In the genomic region with DNA sequence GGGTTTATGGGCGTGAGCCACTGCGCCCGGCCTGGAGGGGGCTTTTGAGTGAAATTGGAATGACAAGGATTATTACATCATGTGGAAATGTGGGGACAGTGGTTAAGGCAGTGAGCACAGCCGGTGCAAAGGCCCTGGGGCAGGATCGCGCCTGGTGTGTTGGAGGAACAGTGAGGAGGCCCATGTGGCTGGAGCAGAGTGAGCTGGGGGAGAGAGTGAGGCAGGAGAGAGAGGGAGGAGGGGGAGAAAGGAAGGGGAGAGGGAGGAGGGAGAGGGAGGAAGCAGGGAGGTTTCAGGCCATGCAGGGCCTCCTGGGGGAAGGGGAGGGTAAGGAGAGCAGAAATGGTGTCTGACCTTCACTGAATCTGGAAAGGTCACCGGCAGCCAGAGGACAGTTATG, we compare ENCODE assay signal across 27 cellular contexts. TPM values are rescaled to one million over a fixed set of nuclear protein-coding genes. Genes with fewer than 3 reads are reported as not detected.
"Had no signal": no experiment of that assay in that cellular context is flagged by ENCODE, and none has a peak within 500 bp of the region (broad histone marks: within the 10 kb centered on the region; RNA-seq: fewer than 3 reads in every experiment).

No MANE protein-coding gene starts in this region.

- H3K27me3 Mint-ChIP-seq: activated B cell treated with CpG ODN at 0.5 μM for 24 hours; activated CD4-positive, alpha-beta T cell treated with anti-CD3 and anti-CD28 coated beads, Interleukin-2, amount 10 ng/mL, durations not matched to agents 24 days and 14 days had no signal

- H3K9me3 ChIP-seq: MG63 had no signal

- H3K4me1 ChIP-seq: Peyer's patch had no signal

- DNase-seq: activated B cell treated with CpG ODN at 0.5 μM for 24 hours; activated CD4-positive, alpha-beta T cell treated with anti-CD3 and anti-CD28 coated beads for 1 hour; activated CD4-positive, alpha-beta T cell treated with anti-CD3 and anti-CD28 coated beads, Interleukin-2, amount 10 ng/mL, durations not matched to agents 24 days and 14 days; activated CD4-positive, alpha-beta T cell treated with anti-CD3 and anti-CD28 coated beads, Interleukin-2, amount 50 U/mL, for 48 hours; activated gamma-delta T cell treated with Interleukin-2 at 50 U/mL for 16 hours; activated naive CD4-positive, alpha-beta T cell treated with anti-CD3 and anti-CD28 coated beads, Interleukin-2, amount 50 U/mL, for 16 hours; activated T-cell treated with anti-CD3 and anti-CD28 coated beads for 4 hours; activated T-cell treated with anti-CD3 and anti-CD28 coated beads, Interleukin-2, amount 50 U/mL, for 48 hours; brain microvascular endothelial cell; MG63; MV-4-11; NCI-H1105; NCI-H1436; NCI-H1694 treated with DMSO at 0.1 percent for 48 hours; NCI-H2029 treated with DMSO at 0.1 percent for 48 hours; NCI-H510A treated with DMSO at 0.1 percent for 48 hours; NCI-H69; NK-92 treated with Interleukin-12 subunit alpha and Interleukin-12 subunit beta, amount 100 ng/mL, for 24 hours; Peyer's patch; SHP77; SW 1271 had no signal

- H3K4me3 Mint-ChIP-seq: activated B cell treated with CpG ODN at 0.5 μM for 24 hours; activated CD4-positive, alpha-beta T cell treated with anti-CD3 and anti-CD28 coated beads, Interleukin-2, amount 10 ng/mL, durations not matched to agents 24 days and 14 days had no signal

- ATAC-seq: SK-N-SH treated with all-trans-retinoic acid at 6 μM for 48 hours had no signal

- H3K27ac ChIP-seq: brain microvascular endothelial cell, cardiac muscle cell, Peyer's patch, RWPE1, SJSA1 had no signal

- H3K36me3 ChIP-seq: cardiac muscle cell, MG63 had no signal

- H3K27me3 ChIP-seq: brain microvascular endothelial cell, cardiac muscle cell, MG63, Peyer's patch, SJSA1 had no signal

- H3K27ac Mint-ChIP-seq: activated B cell treated with CpG ODN at 0.5 μM for 24 hours; activated CD4-positive, alpha-beta T cell treated with anti-CD3 and anti-CD28 coated beads, Interleukin-2, amount 10 ng/mL, durations not matched to agents 24 days and 14 days; activated T-helper 2 cell treated with anti-CD3 and anti-CD28 coated beads, Interferon-gamma antibody, Interleukin-2, Interleukin-4, amounts not matched to agents 10 μg/mL and 5 μg/mL and 100 μg/mL, durations not matched to agents 14 hours and 24 hours and 36 hours had no signal

- H3K9me3 Mint-ChIP-seq: activated B cell treated with CpG ODN at 0.5 μM for 24 hours; activated CD4-positive, alpha-beta T cell treated with anti-CD3 and anti-CD28 coated beads, Interleukin-2, amount 10 ng/mL, durations not matched to agents 24 days and 14 days; activated T-helper 2 cell treated with anti-CD3 and anti-CD28 coated beads, Interferon-gamma antibody, Interleukin-2, Interleukin-4, amounts not matched to agents 10 μg/mL and 5 μg/mL and 100 μg/mL, durations not matched to agents 14 hours and 24 hours and 36 hours had no signal

- H3K4me1 Mint-ChIP-seq: activated CD4-positive, alpha-beta T cell treated with anti-CD3 and anti-CD28 coated beads, Interleukin-2, amount 10 ng/mL, durations not matched to agents 24 days and 14 days had no signal

- H3K4me3 ChIP-seq: cardiac muscle cell, MG63, Peyer's patch, SJSA1 had no signal

RNA-seq across cellular contexts. Expression of gene CELF5, which starts 11.3 kb away (rescaled TPM):
- total RNA-seq: activated B cell treated with CpG ODN at 0.5 μM for 24 hours, Peyer's patch, SJSA1 had no signal

RNA-seq across cellular contexts. Expression of gene S1PR4, which starts 34.6 kb away (rescaled TPM):
- total RNA-seq: cardiac muscle cell, cerebellum, SJSA1 had no signal
- polyA plus RNA-seq: cardiac muscle cell had no signal
